1 cellular context compared by ENCODE assay signal in the genomic region with DNA sequence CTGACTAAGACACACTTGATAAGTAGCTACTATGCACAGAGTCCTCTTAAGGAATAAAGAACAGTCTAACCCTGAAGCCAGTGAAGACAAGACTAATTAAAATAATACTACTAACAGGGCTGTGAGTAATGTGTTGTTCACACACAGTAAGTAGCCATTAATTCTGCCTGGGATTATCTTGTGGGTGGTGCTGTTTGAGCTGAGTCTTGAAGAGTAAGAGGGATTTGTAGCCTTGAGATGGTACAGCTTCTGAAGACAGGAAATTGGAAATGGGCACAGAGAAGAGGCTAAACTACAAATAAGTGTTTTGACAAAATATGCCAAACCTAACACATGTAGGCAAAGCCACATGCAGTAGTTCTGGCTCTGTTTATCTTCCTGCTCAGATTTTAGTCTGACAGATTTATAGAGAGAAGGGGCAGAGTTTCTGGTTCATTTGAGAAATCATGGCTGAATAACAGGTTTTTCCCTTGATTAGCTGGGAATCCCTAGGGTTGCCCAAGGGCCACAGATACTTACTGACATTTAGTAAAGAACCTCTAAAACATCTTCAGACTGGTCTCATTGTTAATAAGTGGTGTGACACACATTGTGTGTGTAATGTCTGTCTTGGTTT.
TF ChIP-seq lines count a peak whose summit lies in the region.

No MANE protein-coding gene starts in this region.

TF ChIP-seq in IMR-90, 13 proteins besides CTCF, POLR2A, EP300 and RAD21:
- TF ChIP-seq CEBPB (IDR thresholded peaks at IDR 0.05; ENCODE audit: low read depth, low read length), result no peak
- TF ChIP-seq RFX5 (IDR thresholded peaks at IDR 0.05; ENCODE audit: low read depth, low read length), result no peak
- no peak for TF ChIP-seq FOS (IDR thresholded peaks at IDR 0.05; ENCODE audit: low read depth, low read length)
- TF ChIP-seq BHLHE40 (IDR thresholded peaks at IDR 0.05; ENCODE audit: low read depth, low read length), result no peak
- no peak for TF ChIP-seq MXI1 (IDR thresholded peaks at IDR 0.05; ENCODE audit: borderline replicate concordance, low read depth, low read length)
